ENCODE assay signal across 9 cellular contexts in the genomic region with DNA sequence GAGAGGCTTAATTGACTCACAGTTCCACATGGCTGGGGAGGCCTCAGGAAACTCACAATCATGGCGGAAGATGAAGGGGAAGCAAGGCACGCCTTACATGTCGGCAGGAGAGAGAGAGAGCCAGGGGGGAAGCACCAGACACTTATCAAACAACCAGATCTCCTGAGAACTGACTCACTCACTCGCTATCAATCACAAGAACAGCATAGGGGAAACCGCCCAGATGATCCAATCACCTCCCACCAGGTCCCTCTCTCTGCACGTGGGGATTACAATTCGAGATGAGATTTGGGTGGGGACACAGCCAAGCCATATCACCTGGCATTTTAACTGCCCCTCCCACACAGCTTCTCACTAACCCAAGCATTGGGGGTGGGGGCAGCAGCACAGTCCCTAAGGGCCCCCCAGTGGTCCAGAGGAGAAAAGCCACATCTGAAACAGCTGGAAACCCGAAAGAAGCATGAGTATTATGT.
DNase-seq lines count a peak whose midpoint lies in the region; ATAC-seq, FAIRE-seq and TF ChIP-seq lines count a peak whose summit lies in the region.
"Had no signal": no experiment of that assay in that cellular context is flagged by ENCODE, and none has a peak within 500 bp of the region (broad histone marks: within the 10 kb centered on the region; RNA-seq: fewer than 3 reads in every experiment).

No MANE protein-coding gene starts in this region.

- peaks cover 3% of the 10 kb centered on the region for H3K36me3 Mint-ChIP-seq in activated CD4-positive, alpha-beta T cell treated with anti-CD3 and anti-CD28 coated beads for 36 hours (ENCODE audit: low read depth)

- SMC1A ChIA-PET in GM12878 (lab: Charles Lee; ENCODE audit: uncharacterized antibody, unreplicated experiment) = no interaction called here

- peak; percentile 96 for ATAC-seq in activated CD4-positive, alpha-beta T cell treated with anti-CD3 and anti-CD28 coated beads for 36 hours
- ATAC-seq in GM12878 (no peak; the same call in 2 of the 3 replicates), HG03196 (IDR thresholded peaks at IDR 0.05; ENCODE audit: unreplicated experiment) (no peak)

- H4K20me1 ChIP-seq in GM12878 (ENCODE audit: control insufficient read depth, insufficient read depth) = no peaks in the 10 kb centered on the region

- no peak overlapping the region for H3K9ac ChIP-seq in GM12878 (ENCODE audit: control insufficient read depth, insufficient read depth, low read length)

- H3K4me1 ChIP-seq in GM12878 (ENCODE audit: control insufficient read depth, insufficient read depth, low read length) (no peaks in the 10 kb centered on the region), tibial artery (no peaks in the 10 kb centered on the region)
- H3K4me1 ChIP-seq: SJSA1 had no signal

- no peak overlapping the region for H3K4me3 ChIP-seq in GM12878
- no peak overlapping the region for H3K4me3 ChIP-seq in tibial artery
- H3K4me3 ChIP-seq: SJSA1 had no signal

- H3K27ac Mint-ChIP-seq in activated CD4-positive, alpha-beta T cell treated with anti-CD3 and anti-CD28 coated beads for 36 hours = peak overlapping the region; percentile 9

- H3K27me3 ChIP-seq in GM12878 (replicated peaks in 1 of 2; ENCODE audit: control insufficient read depth in 2 of 2, insufficient read depth in 2 of 2, low read length in 1 of 2) (no peaks in the 10 kb centered on the region; a peak in 1 of 4 replicates), tibial artery (peaks cover 0 to 20% of the 10 kb centered on the region in 2 donors)
- H3K27me3 ChIP-seq: SJSA1 had no signal

- no peak overlapping the region for H2AFZ ChIP-seq in GM12878 (ENCODE audit: control insufficient read depth, low read depth, low read length)

- no peak for TF ChIP-seq EP300 in GM12878 (IDR thresholded peaks at IDR 0.05; ENCODE audit: borderline replicate concordance in 1 of 2, control insufficient read depth in 1 of 2, low read depth in 2 of 2, low read length in 2 of 2)

- no peaks in the 10 kb centered on the region for H3K79me2 ChIP-seq in GM12878 (ENCODE audit: control insufficient read depth, insufficient read depth, low read length)

- no peak for FAIRE-seq in GM12878 (lab: Jason Lieb, UNC)

- peaks cover 4% of the 10 kb centered on the region for H3K27me3 Mint-ChIP-seq in activated CD4-positive, alpha-beta T cell treated with anti-CD3 and anti-CD28 coated beads for 36 hours

- no TSS peak for BruUV-seq in GM12878 (replicated peaks; lab: Mats Ljungman, UMichigan)

- CTCF ChIA-PET in activated CD4-positive, alpha-beta T cell treated with anti-CD3 and anti-CD28 coated beads for 36 hours (lab: Charles Lee) = no interaction called here
- CTCF ChIA-PET in GM12878 (lab: Yijun Ruan, JAX) = no interaction called here

- TF ChIP-seq POLR2A in GM12878 (IDR thresholded peaks at IDR 0.05; ENCODE audit: low read depth, low read length) = no peak

- H3K9me3 ChIP-seq in GM12878 (replicated peaks; ENCODE audit: control insufficient read depth, insufficient read depth, low read length) (no peaks in the 10 kb centered on the region; the same call in 2 of the 3 replicates), tibial artery (no peaks in the 10 kb centered on the region)
- H3K9me3 ChIP-seq: SJSA1 had no signal

- H3K27ac ChIP-seq in GM12878 (ENCODE audit: control insufficient read depth, insufficient read depth) (no peak overlapping the region), tibial artery (no peak overlapping the region)
- H3K27ac ChIP-seq: SJSA1 had no signal

- in situ Hi-C loops in GM12878 (cut with MboI) = no loop called here

- peak; percentile 71 for DNase-seq in activated CD4-positive, alpha-beta T cell treated with anti-CD3 and anti-CD28 coated beads for 36 hours
- no peak for DNase-seq in activated CD4-positive, alpha-beta T cell treated with anti-CD3 and anti-CD28 coated beads, Interleukin-2, amount 50 U/mL, for 1 hour
- peak; percentile 16 for DNase-seq in NCI-H69 (lab: John Stamatoyannopoulos, UW)
- no peak for DNase-seq in GM12878 (ENCODE audit: low read depth, low spot score)
- DNase-seq in stimulated activated CD4-positive, alpha-beta T cell treated with anti-CD3 and anti-CD28 coated beads, TNF-alpha, amount 100 ng/mL, for 24 hours (ENCODE audit: low read depth in 3 of 3) = peak in 2 of 3 experiments; percentile 16 to 42
- DNase-seq in mucosa of gallbladder (ENCODE audit: low spot score) = no peak
- no peak for DNase-seq in tibial artery

- peaks cover 11% of the 10 kb centered on the region for H3K9me3 Mint-ChIP-seq in activated CD4-positive, alpha-beta T cell treated with anti-CD3 and anti-CD28 coated beads for 36 hours (ENCODE audit: low read depth)

- no peak for TF ChIP-seq CTCF in GM12878 (IDR thresholded peaks at IDR 0.05 in 2 of 3, conservative IDR thresholded peaks at IDR 0.05 in 1 of 3; ENCODE audit: control insufficient read depth in 2 of 3, extremely low read depth in 1 of 3, insufficient read depth in 1 of 3, low read depth in 3 of 3, low read length in 3 of 3)
- no peak for TF ChIP-seq CTCF in tibial artery (IDR thresholded peaks at IDR 0.05)

- no peak for TF ChIP-seq RAD21 in GM12878 (IDR thresholded peaks at IDR 0.05; ENCODE audit: insufficient read depth, low read depth, low read length)

- H3K36me3 ChIP-seq in GM12878 (ENCODE audit: control insufficient read depth in 2 of 2, insufficient read depth in 2 of 2, low read length in 1 of 2) (no peaks in the 10 kb centered on the region), tibial artery (no peaks in the 10 kb centered on the region)
- H3K36me3 ChIP-seq: SJSA1 had no signal

- H3K4me3 Mint-ChIP-seq in activated CD4-positive, alpha-beta T cell treated with anti-CD3 and anti-CD28 coated beads for 36 hours = no peak overlapping the region

- RAD21 ChIA-PET in GM12878 (lab: Charles Lee; ENCODE audit: unreplicated experiment) = no interaction called here

- no peak overlapping the region for H3K4me2 ChIP-seq in GM12878 (ENCODE audit: control insufficient read depth, insufficient read depth)

- intact Hi-C loops in activated CD4-positive, alpha-beta T cell treated with anti-CD3 and anti-CD28 coated beads for 36 hours (cut with DNase I, micrococcal nuclease) = no loop called here
- intact Hi-C loops in GM12878 (cut with micrococcal nuclease; ENCODE audit: unreplicated experiment) (no loop called here), tibial artery (cut with DNase I; ENCODE audit: low total_unique reads) (no loop called here)

- H3K4me1 Mint-ChIP-seq in activated CD4-positive, alpha-beta T cell treated with anti-CD3 and anti-CD28 coated beads for 36 hours = peaks cover 13% of the 10 kb centered on the region

- 8% methylated on average over 8 of the region's 8 CpGs for WGBS in GM12878 (ENCODE audit: insufficient coverage, insufficient replicate concordance, low lambda C conversion rate, missing lambda C conversion rate)

- POLR2A ChIA-PET in activated CD4-positive, alpha-beta T cell treated with anti-CD3 and anti-CD28 coated beads for 36 hours (lab: Charles Lee) = no interaction called here
- POLR2A ChIA-PET in GM12878 (lab: Charles Lee) = no interaction called here

TF ChIP-seq in GM12878, 131 proteins besides CTCF, POLR2A, EP300 and RAD21:
- TF ChIP-seq, protein P1, sequence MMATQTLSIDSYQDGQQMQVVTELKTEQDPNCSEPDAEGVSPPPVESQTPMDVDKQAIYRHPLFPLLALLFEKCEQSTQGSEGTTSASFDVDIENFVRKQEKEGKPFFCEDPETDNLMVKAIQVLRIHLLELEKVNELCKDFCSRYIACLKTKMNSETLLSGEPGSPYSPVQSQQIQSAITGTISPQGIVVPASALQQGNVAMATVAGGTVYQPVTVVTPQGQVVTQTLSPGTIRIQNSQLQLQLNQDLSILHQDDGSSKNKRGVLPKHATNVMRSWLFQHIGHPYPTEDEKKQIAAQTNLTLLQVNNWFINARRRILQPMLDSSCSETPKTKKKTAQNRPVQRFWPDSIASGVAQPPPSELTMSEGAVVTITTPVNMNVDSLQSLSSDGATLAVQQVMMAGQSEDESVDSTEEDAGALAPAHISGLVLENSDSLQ (IDR thresholded peaks at IDR 0.05) = 0 out of 2 replicates have a peak, but pooled peaks have one; percentile 27
- TF ChIP-seq RB1 (IDR thresholded peaks at IDR 0.05; ENCODE audit: borderline replicate concordance) (no peak), YY1 (IDR thresholded peaks at IDR 0.05; ENCODE audit: low read depth, low read length) (0 out of 2 replicates have a peak, but pooled peaks have one; percentile 18)

Comparison
In these comparisons a context has a peak if more than half of its experiments do, and no peak if none do; other contexts are left out.
1. DNase-seq: peak in activated CD4-positive, alpha-beta T cell treated with anti-CD3 and anti-CD28 coated beads for 36 hours (single experiment), NCI-H69 (single experiment) and stimulated activated CD4-positive, alpha-beta T cell treated with anti-CD3 and anti-CD28 coated beads, TNF-alpha, amount 100 ng/mL, for 24 hours (2 of 3); none in activated CD4-positive, alpha-beta T cell treated with anti-CD3 and anti-CD28 coated beads, Interleukin-2, amount 50 U/mL, for 1 hour (single experiment), GM12878 (single experiment), mucosa of gallbladder (single experiment) and tibial artery (0 of 2).